ENCODE assay signal across 7 cellular contexts in the genomic region with DNA sequence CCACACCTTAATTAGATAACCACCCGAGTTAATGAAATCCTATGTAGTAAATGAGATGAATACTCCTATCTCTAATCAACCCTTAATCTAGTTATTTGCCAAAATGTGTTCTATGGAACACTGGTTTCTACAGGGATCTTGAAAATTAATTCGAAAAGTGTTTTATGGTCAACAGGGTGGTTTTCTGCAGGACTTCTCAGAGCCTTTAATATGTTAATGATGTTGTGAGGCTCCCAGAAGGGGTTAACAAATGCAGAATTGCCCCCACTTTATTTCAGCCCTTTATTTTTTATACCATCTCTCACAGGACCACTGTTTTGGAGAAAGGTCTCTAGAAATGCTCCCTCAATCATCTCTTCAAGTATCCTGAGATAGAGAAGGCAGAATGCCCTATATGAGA.
"Had no signal": no experiment of that assay in that cellular context is flagged by ENCODE, and none has a peak within 500 bp of the region (broad histone marks: within the 10 kb centered on the region; RNA-seq: fewer than 3 reads in every experiment).

No MANE protein-coding gene starts in this region.

- H3K9ac ChIP-seq: KMS-11 had no signal

- FAIRE-seq: HepG2, HTR-8/SVneo had no signal

- DNase-seq: IMR-90, KBM-7, KG1 had no signal

- H3K27ac ChIP-seq: HL-60, KMS-11 had no signal

- ATAC-seq: HepG2 had no signal

- H3K4me2 ChIP-seq: KMS-11 had no signal
